Comparison of ENCODE assay signal across 14 cellular contexts in the genomic region with DNA sequence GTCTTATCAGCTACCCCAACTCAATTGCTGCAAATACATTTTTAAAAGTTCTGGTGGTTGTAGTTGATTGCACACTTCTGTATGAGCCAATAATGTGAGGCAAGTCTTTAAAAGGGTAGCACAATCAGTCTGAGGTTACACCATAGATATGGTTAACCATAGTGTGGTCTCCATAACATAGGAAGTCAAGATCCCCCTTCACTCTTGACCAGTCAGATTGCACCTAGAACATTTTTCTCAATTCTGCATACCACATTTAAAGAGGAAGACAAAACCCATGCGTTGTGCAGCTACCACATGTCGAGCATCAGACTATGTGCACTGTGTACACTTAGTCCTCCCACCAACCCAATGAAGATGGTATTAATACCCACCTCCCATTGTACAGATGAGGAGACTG. TPM values are rescaled to one million over a fixed set of nuclear protein-coding genes. Genes with fewer than 3 reads are reported as not detected.
DNase-seq lines count a peak whose midpoint lies in the region; ATAC-seq, FAIRE-seq and TF ChIP-seq lines count a peak whose summit lies in the region.
"Had no signal": no experiment of that assay in that cellular context is flagged by ENCODE, and none has a peak within 500 bp of the region (broad histone marks: within the 10 kb centered on the region; RNA-seq: fewer than 3 reads in every experiment).

No MANE protein-coding gene starts in this region.

- no peaks in the 10 kb centered on the region for H3K9me2 ChIP-seq in OCI-LY1 (ENCODE audit: low read depth, low read length)

- no peak overlapping the region for H3K27ac ChIP-seq in CD8-positive, alpha-beta T cell (ENCODE audit: low read depth, low read length)
- peak overlapping the region; percentile 100 for H3K27ac ChIP-seq in OCI-LY1 (ENCODE audit: low read depth, low read length, poor library complexity, severe bottlenecking)

- H3K4me2 ChIP-seq in OCI-LY1 (ENCODE audit: low read length), result no peak overlapping the region

- peaks cover 22% of the 10 kb centered on the region for H3K4me1 Mint-ChIP-seq in CD8-positive, alpha-beta T cell (ENCODE audit: low read depth)
- peaks cover 6 to 16% of the 10 kb centered on the region in 2 donors for H3K4me1 Mint-ChIP-seq in natural killer cell

- H3K27ac Mint-ChIP-seq in CD8-positive, alpha-beta T cell, result peak overlapping the region; percentile 79
- no peak overlapping the region for H3K27ac Mint-ChIP-seq in natural killer cell
- H3K27ac Mint-ChIP-seq: activated naive CD4-positive, alpha-beta T cell treated with anti-CD3 and anti-CD28 coated beads for 36 hours had no signal

- no peak overlapping the region for H3K4me3 ChIP-seq in CD8-positive, alpha-beta T cell (ENCODE audit: low read depth, low read length)
- no peak overlapping the region for H3K4me3 ChIP-seq in OCI-LY1 (ENCODE audit: low read depth, low read length, poor library complexity, severe bottlenecking)

- FAIRE-seq in HTR-8/SVneo (lab: Jason Lieb, UNC), result no peak
- FAIRE-seq: G401.6, TTC549 had no signal

- no peaks in the 10 kb centered on the region for H3F3A ChIP-seq in OCI-LY1 (ENCODE audit: insufficient read depth, low read length)

- CTCF ChIA-PET in CD8-positive, alpha-beta T cell (lab: Charles Lee), result interaction anchor here (1.3 kb wide), 1 partner anchor 71 kb away, joined by 3 read pairs; no protein-coding TSS in a partner anchor

- H4K20me1 ChIP-seq in OCI-LY1 (ENCODE audit: insufficient read depth, low read length), result no peaks in the 10 kb centered on the region

- no peak for ATAC-seq in CD8-positive, alpha-beta T cell
- ATAC-seq in HG02884 (IDR thresholded peaks at IDR 0.05; ENCODE audit: unreplicated experiment) (peak; percentile 24), natural killer cell (peak; percentile 63 to 83 (median 83)), HG03442 (IDR thresholded peaks at IDR 0.05; ENCODE audit: unreplicated experiment) (no peak), left lobe of liver (no peak)

- H3K4me1 ChIP-seq in CD8-positive, alpha-beta T cell (ENCODE audit: insufficient read depth, low read length), result peaks cover 40% of the 10 kb centered on the region
- H3K4me1 ChIP-seq in OCI-LY1 (ENCODE audit: insufficient read depth, low read length, severe bottlenecking), result peaks cover 48% of the 10 kb centered on the region

- no peaks in the 10 kb centered on the region for H3K27me3 Mint-ChIP-seq in CD8-positive, alpha-beta T cell (ENCODE audit: low read depth)
- no peaks in the 10 kb centered on the region for H3K27me3 Mint-ChIP-seq in natural killer cell (ENCODE audit: low read depth in 2 of 2)

- no peak overlapping the region for H3K4me3 Mint-ChIP-seq in CD8-positive, alpha-beta T cell
- peak overlapping the region; percentile 49 for H3K4me3 Mint-ChIP-seq in natural killer cell
- H3K4me3 Mint-ChIP-seq: activated naive CD4-positive, alpha-beta T cell treated with anti-CD3 and anti-CD28 coated beads for 36 hours had no signal

- H3K9ac ChIP-seq in OCI-LY1 (ENCODE audit: low read length), result no peak overlapping the region

- intact Hi-C loops in CD8-positive, alpha-beta T cell (cut with DNase I, micrococcal nuclease), result no loop called here
- intact Hi-C loops in natural killer cell (cut with micrococcal nuclease), result no loop called here

- H3K36me3 Mint-ChIP-seq in CD8-positive, alpha-beta T cell, result no peaks in the 10 kb centered on the region
- no peaks in the 10 kb centered on the region for H3K36me3 Mint-ChIP-seq in natural killer cell

- no peak overlapping the region for H2AFZ ChIP-seq in OCI-LY1 (ENCODE audit: low read length)

- no peak for TF ChIP-seq CTCF in CD8-positive, alpha-beta T cell (IDR thresholded peaks at IDR 0.05)
- TF ChIP-seq CTCF in OCI-LY1 (IDR thresholded peaks at IDR 0.05; ENCODE audit: low read length), result no peak
- no peak for TF ChIP-seq CTCF in natural killer cell (IDR thresholded peaks at IDR 0.05)

- no peak for DNase-seq in CD8-positive, alpha-beta T cell
- DNase-seq in natural killer cell (no peak), HTR-8/SVneo (ENCODE audit: insufficient read length, low spot score) (no peak), activated gamma-delta T cell treated with Interleukin-2 at 50 U/mL for 16 hours (no peak), left lobe of liver (ENCODE audit: low spot score) (no peak)
- DNase-seq: activated CD8-positive, alpha-beta memory T cell treated with anti-CD3 and anti-CD28 coated beads for 24 hours; activated naive CD4-positive, alpha-beta T cell treated with anti-CD3 and anti-CD28 coated beads for 36 hours; NCI-H1436; NCI-H446 had no signal

- no peaks in the 10 kb centered on the region for H3K9me3 Mint-ChIP-seq in CD8-positive, alpha-beta T cell
- peaks cover 0 to 2% of the 10 kb centered on the region in 2 donors for H3K9me3 Mint-ChIP-seq in natural killer cell
- H3K9me3 Mint-ChIP-seq: activated naive CD4-positive, alpha-beta T cell treated with anti-CD3 and anti-CD28 coated beads for 36 hours had no signal

- no peaks in the 10 kb centered on the region for H3K79me2 ChIP-seq in OCI-LY1 (ENCODE audit: insufficient read depth, low read length)

- H3K27me3 ChIP-seq in CD8-positive, alpha-beta T cell (ENCODE audit: insufficient read depth, low read length), result no peaks in the 10 kb centered on the region
- no peaks in the 10 kb centered on the region for H3K27me3 ChIP-seq in OCI-LY1 (ENCODE audit: insufficient read depth, low read length)

- no peaks in the 10 kb centered on the region for H3K9me3 ChIP-seq in CD8-positive, alpha-beta T cell (ENCODE audit: low read length)
- no peaks in the 10 kb centered on the region for H3K9me3 ChIP-seq in OCI-LY1 (ENCODE audit: low read length)

- POLR2A ChIA-PET in CD8-positive, alpha-beta T cell (lab: Charles Lee), result no interaction called here

- H3K36me3 ChIP-seq in CD8-positive, alpha-beta T cell (ENCODE audit: insufficient read depth, low read length), result no peaks in the 10 kb centered on the region
- no peaks in the 10 kb centered on the region for H3K36me3 ChIP-seq in OCI-LY1 (ENCODE audit: insufficient read depth, low read length)

RNA-seq across cellular contexts. Expression of a gene that starts 26.5 kb away (rescaled TPM):
- under 1 TPM; 0.35 to 0.53 TPM for total RNA-seq in CD8-positive, alpha-beta T cell
- total RNA-seq in natural killer cell (10 to 100 TPM; 11.3 to 25.6 (median 20.9) TPM), left lobe of liver (6.8 TPM)

Comparison
In these comparisons a context has a peak if more than half of its experiments do, and no peak if none do; other contexts are left out.
1. ATAC-seq: peak in HG02884 (single experiment) and natural killer cell (3 of 3); none in CD8-positive, alpha-beta T cell (single experiment), HG03442 (single experiment) and left lobe of liver (single experiment).